9 cellular contexts compared by ENCODE assay signal in the genomic region with DNA sequence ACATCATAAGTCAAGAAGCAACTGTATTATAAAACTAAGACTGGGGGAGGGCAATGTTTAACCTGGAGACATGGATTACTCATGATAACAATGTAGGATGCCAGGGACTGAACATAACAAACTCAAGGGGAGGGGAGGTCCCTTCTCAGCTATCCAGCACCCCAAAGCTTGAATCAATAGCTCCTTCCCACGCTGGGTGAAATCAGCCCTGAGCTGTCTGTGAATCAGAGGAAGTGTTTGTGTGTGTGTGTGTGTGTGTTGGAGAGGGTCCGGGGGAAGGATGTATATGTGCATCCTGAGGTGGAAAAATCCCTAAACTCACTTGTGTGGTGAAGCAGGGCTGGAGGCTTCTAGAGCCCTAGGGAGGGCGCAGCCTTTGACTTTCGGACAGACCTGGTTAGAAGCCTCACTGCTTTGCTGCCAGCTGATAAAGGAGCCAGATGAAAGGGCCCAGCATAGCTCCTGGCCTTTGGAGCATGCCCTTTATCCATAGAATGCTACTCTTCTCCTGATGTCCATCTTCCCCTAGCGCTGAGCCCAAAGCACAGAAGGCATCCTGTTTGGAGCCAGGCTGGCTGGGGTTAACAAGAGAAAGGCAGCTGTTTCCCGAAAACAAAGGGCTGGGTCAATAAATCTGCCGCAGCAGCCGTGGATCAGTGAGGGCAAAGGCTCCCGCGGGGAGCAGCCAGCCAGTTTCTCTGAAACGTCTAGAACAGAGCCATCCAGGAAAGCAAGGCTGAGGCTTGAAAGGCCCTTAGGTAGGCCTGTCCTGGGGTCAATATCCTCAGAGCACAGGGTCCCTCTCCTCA. TPM values are rescaled to one million over a fixed set of nuclear protein-coding genes. Genes with fewer than 3 reads are reported as not detected.
DNase-seq lines count a peak whose midpoint lies in the region; ATAC-seq, FAIRE-seq and TF ChIP-seq lines count a peak whose summit lies in the region.
"Had no signal": no experiment of that assay in that cellular context is flagged by ENCODE, and none has a peak within 500 bp of the region (broad histone marks: within the 10 kb centered on the region; RNA-seq: fewer than 3 reads in every experiment).

No MANE protein-coding gene starts in this region.

- H3K9me1 ChIP-seq in K562 (ENCODE audit: control insufficient read depth, insufficient read depth, low read length), result no peaks in the 10 kb centered on the region

- CTCF ChIA-PET in K562 (lab: Yijun Ruan, JAX; ENCODE audit: low intra/inter-chr PET ratio), result no interaction called here

- H4K91ac ChIP-seq in mesenchymal stem cell (ENCODE audit: low read length), result no peak overlapping the region

- no peaks in the 10 kb centered on the region for H3K36me3 ChIP-seq in HUES6 (ENCODE audit: control insufficient read depth, insufficient read depth, low read length)
- H3K36me3 ChIP-seq in K562 (ENCODE audit: control insufficient read depth, insufficient read depth, low read length), result no peaks in the 10 kb centered on the region
- H3K36me3 ChIP-seq in mesenchymal stem cell (ENCODE audit: control insufficient read depth in 1 of 2, insufficient read depth in 2 of 2, low read depth in 1 of 2, low read length in 2 of 2), result peaks cover 0 to 3% of the 10 kb centered on the region in 2 experiments
- H3K36me3 ChIP-seq: cardiac muscle cell had no signal

- no peak overlapping the region for H2AK5ac ChIP-seq in mesenchymal stem cell (ENCODE audit: low read length, severe bottlenecking)

- H3K79me2 ChIP-seq in K562 (ENCODE audit: control insufficient read depth, insufficient read depth, low read length), result no peaks in the 10 kb centered on the region

- no peak overlapping the region for H3K4me3 ChIP-seq in HUES6 (ENCODE audit: low read depth, low read length)
- no peak overlapping the region for H3K4me3 ChIP-seq in K562
- H3K4me3 ChIP-seq in mesenchymal stem cell (ENCODE audit: insufficient read depth in 1 of 2, low read depth in 1 of 2, low read length in 2 of 2), result peak overlapping the region in 1 of 2 experiments; percentile 4
- H3K4me3 ChIP-seq: cardiac muscle cell had no signal

- H3K23ac ChIP-seq in mesenchymal stem cell (ENCODE audit: low read length in 2 of 2), result no peak overlapping the region

- peak; percentile 50 for DNase-seq in AG08396 (ENCODE audit: low spot score)
- DNase-seq in K562 (ENCODE audit: extremely low read depth in 1 of 4, low spot score in 3 of 4), result no peak
- DNase-seq in mesenchymal stem cell, result peak; percentile 56
- DNase-seq in anterior cingulate cortex (lab: John Stamatoyannopoulos, UW), result no peak
- no peak for DNase-seq in activated T-cell treated with anti-CD3 and anti-CD28 coated beads, Interleukin-2, amount 50 U/mL, for 48 hours

- no peak overlapping the region for H3K4ac ChIP-seq in mesenchymal stem cell (ENCODE audit: low read depth in 1 of 2, low read length in 2 of 2)

- TF ChIP-seq POLR2A in K562 (conservative IDR thresholded peaks at IDR 0.05), result no peak

- in situ Hi-C loops in K562 (cut with MboI), result no loop called here

- no peak overlapping the region for H2BK5ac ChIP-seq in mesenchymal stem cell (ENCODE audit: low read depth, low read length, poor library complexity, severe bottlenecking)

- H2BK15ac ChIP-seq in mesenchymal stem cell (ENCODE audit: low read depth, poor library complexity, severe bottlenecking), result peak overlapping the region; percentile 44

- POLR2A ChIA-PET in K562 (lab: Yijun Ruan, JAX), result interaction anchor here (0.5 to 1.6 kb wide), 2 partner anchors 19 to 57 kb away, joined by 3 to 4 read pairs; no protein-coding TSS in a partner anchor

- H3K14ac ChIP-seq in mesenchymal stem cell (ENCODE audit: low read length in 2 of 2), result no peak overlapping the region

- no peak overlapping the region for H2BK120ac ChIP-seq in mesenchymal stem cell (ENCODE audit: low read depth, low read length)

- no peak for TF ChIP-seq CTCF in K562 (IDR thresholded peaks at IDR 0.05 in 2 of 3, conservative IDR thresholded peaks at IDR 0.05 in 1 of 3; ENCODE audit: insufficient read depth in 2 of 3, low read depth in 1 of 3, low read length in 3 of 3)

- H3K27ac ChIP-seq in HUES6 (ENCODE audit: low read depth, low read length) (peak overlapping the region; percentile 22; the same call in 1 of the 2 replicates), K562 (ENCODE audit: extremely low read depth, low read depth, low read length) (no peak overlapping the region), mesenchymal stem cell (ENCODE audit: low read length, poor library complexity, severe bottlenecking) (no peak overlapping the region)
- H3K27ac ChIP-seq: cardiac muscle cell had no signal

- H3K9ac ChIP-seq in HUES6 (ENCODE audit: low read length), result no peak overlapping the region
- no peak overlapping the region for H3K9ac ChIP-seq in K562 (ENCODE audit: insufficient read depth in 1 of 2, low read depth in 2 of 2, low read length in 2 of 2)
- peak overlapping the region; percentile 74 for H3K9ac ChIP-seq in mesenchymal stem cell (ENCODE audit: low read length)

- peak; percentile 34; the same call in 1 of the 3 replicates for ATAC-seq in K562
- no peak for ATAC-seq in esophagus mucosa
- no peak for ATAC-seq in GM18517 (IDR thresholded peaks at IDR 0.05; ENCODE audit: unreplicated experiment)

- H3K27me3 ChIP-seq in HUES6 (ENCODE audit: control insufficient read depth, insufficient read depth, low read length), result no peaks in the 10 kb centered on the region
- H3K27me3 ChIP-seq in K562 (ENCODE audit: control insufficient read depth in 2 of 2, insufficient read depth in 2 of 2, low read length in 2 of 2), result peaks cover 24 to 29% of the 10 kb centered on the region in 2 experiments; a peak in 4 of 5 replicates
- no peaks in the 10 kb centered on the region for H3K27me3 ChIP-seq in mesenchymal stem cell (ENCODE audit: control insufficient read depth in 1 of 2, insufficient read depth in 1 of 2, low read length in 2 of 2)
- H3K27me3 ChIP-seq: cardiac muscle cell had no signal

- intact Hi-C loops in K562 (cut with micrococcal nuclease), result no loop called here

- no peaks in the 10 kb centered on the region for H3K79me1 ChIP-seq in mesenchymal stem cell (replicated peaks; ENCODE audit: low read length, poor library complexity, severe bottlenecking)

- H2BK12ac ChIP-seq in mesenchymal stem cell (ENCODE audit: low read length in 2 of 2), result no peak overlapping the region

- no peak for FAIRE-seq in K562 (lab: Jason Lieb, UNC)

- H3K18ac ChIP-seq in mesenchymal stem cell (ENCODE audit: low read depth in 1 of 2, low read length in 2 of 2), result peak overlapping the region in 1 of 2 experiments; percentile 24

- H3K4me1 ChIP-seq in HUES6 (ENCODE audit: control insufficient read depth, insufficient read depth, low read length) (peaks cover 21% of the 10 kb centered on the region), K562 (replicated peaks in 1 of 2; ENCODE audit: control insufficient read depth in 2 of 2, insufficient read depth in 2 of 2, low read length in 2 of 2) (peaks cover 0 to 4% of the 10 kb centered on the region in 2 experiments; a peak in 3 of 5 replicates), mesenchymal stem cell (ENCODE audit: control insufficient read depth, insufficient read depth, low read depth, low read length) (peaks cover 14% of the 10 kb centered on the region)

- peak overlapping the region; percentile 12 for H4K8ac ChIP-seq in mesenchymal stem cell (ENCODE audit: low read length)

- no peak overlapping the region for H3K4me2 ChIP-seq in K562 (ENCODE audit: insufficient read depth, low read length)
- no peak overlapping the region for H3K4me2 ChIP-seq in mesenchymal stem cell (ENCODE audit: low read length, poor library complexity, severe bottlenecking)

- 3% methylated on average over 11 of the region's 11 CpGs for WGBS in K562 (ENCODE audit: insufficient coverage, low coverage, missing lambda C conversion rate)
- WGBS in mesenchymal stem cell, result 18% methylated on average over 11 of the region's 11 CpGs

- BruUV-seq in K562 (replicated peaks; lab: Mats Ljungman, UMichigan), result no TSS peak

- TF ChIP-seq EP300 in K562 (IDR thresholded peaks at IDR 0.05; ENCODE audit: low read length), result no peak

- TF ChIP-seq RAD21 in K562 (CRISPR knock-in tag; conservative IDR thresholded peaks at IDR 0.05 in 1 of 2, IDR thresholded peaks at IDR 0.05 in 1 of 2), result no peak

- H2AFZ ChIP-seq in K562 (ENCODE audit: low read depth, low read length) (no peak overlapping the region), mesenchymal stem cell (ENCODE audit: low read depth, low read length) (no peak overlapping the region)

- no peaks in the 10 kb centered on the region for H4K20me1 ChIP-seq in K562 (replicated peaks; ENCODE audit: control insufficient read depth, insufficient read depth, low read length)

- peaks cover 3% of the 10 kb centered on the region; the same call in 1 of the 2 replicates for H3K9me3 ChIP-seq in HUES6 (ENCODE audit: control insufficient read depth, insufficient read depth, low read depth, low read length)
- H3K9me3 ChIP-seq in K562 (replicated peaks; ENCODE audit: control insufficient read depth, insufficient read depth, low read depth, low read length), result no peaks in the 10 kb centered on the region
- H3K9me3 ChIP-seq in mesenchymal stem cell (ENCODE audit: control insufficient read depth, low read length), result no peaks in the 10 kb centered on the region

RNA-seq across cellular contexts. Expression of a gene that starts 35.8 kb away (rescaled TPM):
- total RNA-seq in K562 (2011; cell fraction: chromatin; rRNA removed; ENCODE audit: low replicate concordance), result 28.6 and 47.8 TPM in 2 replicates
- total RNA-seq in K562 (2011; cell fraction: nucleolus; rRNA removed), result 20.5 and 22.4 TPM in 2 replicates
- 30.6 and 31.7 TPM in 2 replicates for total RNA-seq in K562 (2011; cell fraction: nucleoplasm; rRNA removed)
- total RNA-seq in K562 (2014; rRNA removed) (16.2 and 20.2 TPM in 2 replicates), K562 (2014; rRNA removed; fragmentation: Illumina TruSeq; extraction: Trizol) (10.9 and 11.2 TPM in 2 replicates), K562 (2015; rRNA removed; fragmentation: Illumina TruSeq; extraction: Trizol) (8.0 and 10.3 TPM in 2 replicates), K562 (2021) (35.0 and 47.2 TPM in 2 replicates), esophagus mucosa (160 TPM)
- polyA plus RNA-seq in K562 (2011; rRNA removed) (7.3 and 14.1 TPM in 2 replicates), K562 (2014; fragmentation: Illumina TruSeq; extraction: Trizol) (29.9 and 31.4 TPM in 2 replicates), K562 (2014; fragmentation: Nextera tagmentation; extraction: Ambion mirVana) (1 to 10 TPM; 1.1 to 1.2 TPM), K562 (2014; rRNA removed) (19.5 and 23.8 TPM in 2 replicates)
- polyA plus RNA-seq in K562 (2011; cell fraction: cytosol; rRNA removed), result 11.4 and 12.5 TPM in 2 replicates
- 34.2 and 50.1 TPM in 2 replicates for polyA plus RNA-seq in K562 (2011; cell fraction: nucleus; rRNA removed)
- 17.5 and 28.9 TPM in 2 replicates for polyA plus RNA-seq in K562 (2012)
- 13.6 and 14.5 TPM in 2 replicates for polyA minus RNA-seq in K562 (2011; rRNA and poly(A)+ RNA removed)
- polyA minus RNA-seq in K562 (2011; cell fraction: cytosol; rRNA and poly(A)+ RNA removed), result 13.8 and 18.3 TPM in 2 replicates
- polyA minus RNA-seq in K562 (2011; cell fraction: nucleus; rRNA and poly(A)+ RNA removed), result 8.2 and 11.6 TPM in 2 replicates
- 141 TPM for polyA plus RNA-seq in mesenchymal stem cell (2013, experiment 1 of 2)
- polyA plus RNA-seq in mesenchymal stem cell (2013, experiment 2 of 2), result 142 TPM

RNA-seq across cellular contexts. Expression of a gene that starts 46.7 kb away (rescaled TPM):
- total RNA-seq in K562 (2011; cell fraction: chromatin; rRNA removed; ENCODE audit: low replicate concordance), result 63.0 and 84.0 TPM in 2 replicates
- 50.7 and 51.9 TPM in 2 replicates for total RNA-seq in K562 (2011; cell fraction: nucleolus; rRNA removed)
- total RNA-seq in K562 (2011; cell fraction: nucleoplasm; rRNA removed), result 52.0 and 58.5 TPM in 2 replicates
- total RNA-seq in K562 (2014; rRNA removed) (257 and 316 TPM in 2 replicates), K562 (2014; rRNA removed; fragmentation: Illumina TruSeq; extraction: Trizol) (216 and 243 TPM in 2 replicates), K562 (2015; rRNA removed; fragmentation: Illumina TruSeq; extraction: Trizol) (259 and 269 TPM in 2 replicates), K562 (2021) (224 and 245 TPM in 2 replicates), esophagus mucosa (74.9 TPM)
- polyA plus RNA-seq in K562 (2011; rRNA removed) (232 and 251 TPM in 2 replicates), K562 (2014; fragmentation: Illumina TruSeq; extraction: Trizol) (314 and 416 TPM in 2 replicates), K562 (2014; fragmentation: Nextera tagmentation; extraction: Ambion mirVana) (10 to 100 TPM; 91.1 to 96.0 TPM), K562 (2014; rRNA removed) (224 and 238 TPM in 2 replicates)
- polyA plus RNA-seq in K562 (2011; cell fraction: cytosol; rRNA removed), result 291 and 330 TPM in 2 replicates
- 122 and 133 TPM in 2 replicates for polyA plus RNA-seq in K562 (2011; cell fraction: nucleus; rRNA removed)
- 172 and 211 TPM in 2 replicates for polyA plus RNA-seq in K562 (2012)
- polyA minus RNA-seq in K562 (2011; rRNA and poly(A)+ RNA removed), result 224 and 271 TPM in 2 replicates
- 164 and 173 TPM in 2 replicates for polyA minus RNA-seq in K562 (2011; cell fraction: cytosol; rRNA and poly(A)+ RNA removed)
- polyA minus RNA-seq in K562 (2011; cell fraction: nucleus; rRNA and poly(A)+ RNA removed), result 25.0 and 46.5 TPM in 2 replicates
- 79.2 TPM for polyA plus RNA-seq in mesenchymal stem cell (2013, experiment 1 of 2)
- polyA plus RNA-seq in mesenchymal stem cell (2013, experiment 2 of 2), result 75.1 TPM

RNA-seq across cellular contexts. Expression of a gene that starts 49.2 kb away (rescaled TPM):
- not detected in 2 replicates for total RNA-seq in K562 (2011; cell fraction: chromatin; rRNA removed; ENCODE audit: low replicate concordance)
- total RNA-seq in K562 (2011; cell fraction: nucleolus; rRNA removed), result not detected in 2 replicates
- total RNA-seq in K562 (2011; cell fraction: nucleoplasm; rRNA removed), result not detected in 2 replicates
- total RNA-seq in K562 (2014; rRNA removed) (not detected in 2 replicates), K562 (2014; rRNA removed; fragmentation: Illumina TruSeq; extraction: Trizol) (not detected in 2 replicates), K562 (2015; rRNA removed; fragmentation: Illumina TruSeq; extraction: Trizol) (not detected in 2 replicates), K562 (2021) (not detected in 2 replicates), esophagus mucosa (not detected)
- polyA plus RNA-seq in K562 (2011; rRNA removed) (not detected in 2 replicates), K562 (2014; fragmentation: Illumina TruSeq; extraction: Trizol) (not detected in 2 replicates), K562 (2014; fragmentation: Nextera tagmentation; extraction: Ambion mirVana) (not detected), K562 (2014; rRNA removed) (not detected in 2 replicates)
- polyA plus RNA-seq in K562 (2011; cell fraction: cytosol; rRNA removed), result 0.07 TPM in 1 of 2 replicates, not detected in the other
- polyA plus RNA-seq in K562 (2011; cell fraction: nucleus; rRNA removed), result not detected in 2 replicates
- not detected in 2 replicates for polyA plus RNA-seq in K562 (2012)
- not detected in 2 replicates for polyA minus RNA-seq in K562 (2011; rRNA and poly(A)+ RNA removed)
- not detected in 2 replicates for polyA minus RNA-seq in K562 (2011; cell fraction: cytosol; rRNA and poly(A)+ RNA removed)
- not detected in 2 replicates for polyA minus RNA-seq in K562 (2011; cell fraction: nucleus; rRNA and poly(A)+ RNA removed)
- not detected for polyA plus RNA-seq in mesenchymal stem cell (2013, experiment 1 of 2)
- not detected for polyA plus RNA-seq in mesenchymal stem cell (2013, experiment 2 of 2)

RNA-seq across cellular contexts. Expression of a gene that starts 51.9 kb away (rescaled TPM):
- 10.9 and 17.6 TPM in 2 replicates for total RNA-seq in K562 (2011; cell fraction: chromatin; rRNA removed; ENCODE audit: low replicate concordance)
- 24.2 and 27.0 TPM in 2 replicates for total RNA-seq in K562 (2011; cell fraction: nucleolus; rRNA removed)
- total RNA-seq in K562 (2011; cell fraction: nucleoplasm; rRNA removed), result 22.6 and 26.2 TPM in 2 replicates
- total RNA-seq in K562 (2014; rRNA removed) (0.50 and 0.86 TPM in 2 replicates), K562 (2014; rRNA removed; fragmentation: Illumina TruSeq; extraction: Trizol) (0.58 and 0.61 TPM in 2 replicates), K562 (2015; rRNA removed; fragmentation: Illumina TruSeq; extraction: Trizol) (0.65 and 0.72 TPM in 2 replicates), K562 (2021) (1.9 and 2.0 TPM in 2 replicates), esophagus mucosa (1.8 TPM)
- polyA plus RNA-seq in K562 (2011; rRNA removed) (2.0 and 2.1 TPM in 2 replicates), K562 (2014; fragmentation: Illumina TruSeq; extraction: Trizol) (1.7 and 1.9 TPM in 2 replicates), K562 (2014; fragmentation: Nextera tagmentation; extraction: Ambion mirVana) (under 1 TPM; 0.15 to 0.41 TPM), K562 (2014; rRNA removed) (0.94 and 1.4 TPM in 2 replicates)
- 1.9 and 4.8 TPM in 2 replicates for polyA plus RNA-seq in K562 (2011; cell fraction: cytosol; rRNA removed)
- 2.5 and 4.0 TPM in 2 replicates for polyA plus RNA-seq in K562 (2011; cell fraction: nucleus; rRNA removed)
- polyA plus RNA-seq in K562 (2012), result 1.4 and 2.6 TPM in 2 replicates
- 1.5 and 2.6 TPM in 2 replicates for polyA minus RNA-seq in K562 (2011; rRNA and poly(A)+ RNA removed)
- polyA minus RNA-seq in K562 (2011; cell fraction: cytosol; rRNA and poly(A)+ RNA removed), result 0.91 and 1.7 TPM in 2 replicates
- polyA minus RNA-seq in K562 (2011; cell fraction: nucleus; rRNA and poly(A)+ RNA removed), result 1.8 and 1.9 TPM in 2 replicates
- not detected for polyA plus RNA-seq in mesenchymal stem cell (2013, experiment 1 of 2)
- polyA plus RNA-seq in mesenchymal stem cell (2013, experiment 2 of 2), result not detected

Comparison
In these comparisons a context has a peak if more than half of its experiments do, and no peak if none do; other contexts are left out.
1. DNase-seq: peak in AG08396 (single experiment) and mesenchymal stem cell (single experiment); none in K562 (0 of 4), anterior cingulate cortex (0 of 58) and activated T-cell treated with anti-CD3 and anti-CD28 coated beads, Interleukin-2, amount 50 U/mL, for 48 hours (0 of 2).